Comparison of ENCODE assay signal across 1 cellular context in the genomic region with DNA sequence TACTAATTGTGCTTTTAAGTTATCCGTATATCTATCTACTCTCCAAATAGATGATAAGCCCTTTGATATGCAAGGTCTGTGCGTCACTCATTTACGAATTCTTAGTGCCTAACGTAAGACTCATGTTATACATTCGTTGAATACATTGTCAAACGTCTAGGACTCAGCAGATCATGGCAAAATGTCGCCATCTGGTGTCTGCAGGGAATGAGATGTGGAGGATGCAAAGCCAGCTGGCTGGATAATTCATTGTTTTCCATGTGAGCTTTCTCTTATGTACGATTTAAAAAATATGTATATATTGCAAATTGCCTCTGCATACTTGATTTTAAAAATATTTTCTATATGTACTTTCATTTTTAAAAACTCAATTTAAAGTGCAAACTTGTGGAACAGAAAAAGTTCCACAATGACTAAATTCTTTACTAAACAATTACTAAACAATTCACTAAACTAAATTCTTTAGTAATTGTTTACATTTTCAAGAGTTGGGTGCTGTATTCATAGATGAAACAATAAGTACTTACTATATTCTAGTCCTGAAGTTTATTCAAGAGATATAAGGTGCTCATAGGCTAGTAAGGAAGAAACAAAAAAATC.
TF ChIP-seq lines count a peak whose summit lies in the region.

No MANE protein-coding gene starts in this region.

TF ChIP-seq in K562, 482 proteins besides CTCF, POLR2A, EP300 and RAD21:
- TF ChIP-seq, protein P1, sequence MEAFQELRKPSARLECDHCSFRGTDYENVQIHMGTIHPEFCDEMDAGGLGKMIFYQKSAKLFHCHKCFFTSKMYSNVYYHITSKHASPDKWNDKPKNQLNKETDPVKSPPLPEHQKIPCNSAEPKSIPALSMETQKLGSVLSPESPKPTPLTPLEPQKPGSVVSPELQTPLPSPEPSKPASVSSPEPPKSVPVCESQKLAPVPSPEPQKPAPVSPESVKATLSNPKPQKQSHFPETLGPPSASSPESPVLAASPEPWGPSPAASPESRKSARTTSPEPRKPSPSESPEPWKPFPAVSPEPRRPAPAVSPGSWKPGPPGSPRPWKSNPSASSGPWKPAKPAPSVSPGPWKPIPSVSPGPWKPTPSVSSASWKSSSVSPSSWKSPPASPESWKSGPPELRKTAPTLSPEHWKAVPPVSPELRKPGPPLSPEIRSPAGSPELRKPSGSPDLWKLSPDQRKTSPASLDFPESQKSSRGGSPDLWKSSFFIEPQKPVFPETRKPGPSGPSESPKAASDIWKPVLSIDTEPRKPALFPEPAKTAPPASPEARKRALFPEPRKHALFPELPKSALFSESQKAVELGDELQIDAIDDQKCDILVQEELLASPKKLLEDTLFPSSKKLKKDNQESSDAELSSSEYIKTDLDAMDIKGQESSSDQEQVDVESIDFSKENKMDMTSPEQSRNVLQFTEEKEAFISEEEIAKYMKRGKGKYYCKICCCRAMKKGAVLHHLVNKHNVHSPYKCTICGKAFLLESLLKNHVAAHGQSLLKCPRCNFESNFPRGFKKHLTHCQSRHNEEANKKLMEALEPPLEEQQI (IDR thresholded peaks at IDR 0.05), result no peak
- TF ChIP-seq ARID2 (IDR thresholded peaks at IDR 0.05), result 0 out of 2 replicates have a peak, but pooled peaks have one; percentile 53
- TF ChIP-seq, protein P2, sequence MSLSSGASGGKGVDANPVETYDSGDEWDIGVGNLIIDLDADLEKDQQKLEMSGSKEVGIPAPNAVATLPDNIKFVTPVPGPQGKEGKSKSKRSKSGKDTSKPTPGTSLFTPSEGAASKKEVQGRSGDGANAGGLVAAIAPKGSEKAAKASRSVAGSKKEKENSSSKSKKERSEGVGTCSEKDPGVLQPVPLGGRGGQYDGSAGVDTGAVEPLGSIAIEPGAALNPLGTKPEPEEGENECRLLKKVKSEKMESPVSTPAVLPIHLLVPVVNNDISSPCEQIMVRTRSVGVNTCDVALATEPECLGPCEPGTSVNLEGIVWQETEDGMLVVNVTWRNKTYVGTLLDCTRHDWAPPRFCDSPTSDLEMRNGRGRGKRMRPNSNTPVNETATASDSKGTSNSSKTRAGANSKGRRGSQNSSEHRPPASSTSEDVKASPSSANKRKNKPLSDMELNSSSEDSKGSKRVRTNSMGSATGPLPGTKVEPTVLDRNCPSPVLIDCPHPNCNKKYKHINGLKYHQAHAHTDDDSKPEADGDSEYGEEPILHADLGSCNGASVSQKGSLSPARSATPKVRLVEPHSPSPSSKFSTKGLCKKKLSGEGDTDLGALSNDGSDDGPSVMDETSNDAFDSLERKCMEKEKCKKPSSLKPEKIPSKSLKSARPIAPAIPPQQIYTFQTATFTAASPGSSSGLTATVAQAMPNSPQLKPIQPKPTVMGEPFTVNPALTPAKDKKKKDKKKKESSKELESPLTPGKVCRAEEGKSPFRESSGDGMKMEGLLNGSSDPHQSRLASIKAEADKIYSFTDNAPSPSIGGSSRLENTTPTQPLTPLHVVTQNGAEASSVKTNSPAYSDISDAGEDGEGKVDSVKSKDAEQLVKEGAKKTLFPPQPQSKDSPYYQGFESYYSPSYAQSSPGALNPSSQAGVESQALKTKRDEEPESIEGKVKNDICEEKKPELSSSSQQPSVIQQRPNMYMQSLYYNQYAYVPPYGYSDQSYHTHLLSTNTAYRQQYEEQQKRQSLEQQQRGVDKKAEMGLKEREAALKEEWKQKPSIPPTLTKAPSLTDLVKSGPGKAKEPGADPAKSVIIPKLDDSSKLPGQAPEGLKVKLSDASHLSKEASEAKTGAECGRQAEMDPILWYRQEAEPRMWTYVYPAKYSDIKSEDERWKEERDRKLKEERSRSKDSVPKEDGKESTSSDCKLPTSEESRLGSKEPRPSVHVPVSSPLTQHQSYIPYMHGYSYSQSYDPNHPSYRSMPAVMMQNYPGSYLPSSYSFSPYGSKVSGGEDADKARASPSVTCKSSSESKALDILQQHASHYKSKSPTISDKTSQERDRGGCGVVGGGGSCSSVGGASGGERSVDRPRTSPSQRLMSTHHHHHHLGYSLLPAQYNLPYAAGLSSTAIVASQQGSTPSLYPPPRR (CRISPR knock-in tag; IDR thresholded peaks at IDR 0.05; ENCODE audit: borderline replicate concordance), result no peak
- TF ChIP-seq SMC3 (conservative IDR thresholded peaks at IDR 0.05; ENCODE audit: insufficient read depth, low read depth, low read length), result peak; percentile 74
- no peak for TF ChIP-seq POLR2AphosphoS5 (IDR thresholded peaks at IDR 0.05; ENCODE audit: control insufficient read depth, insufficient read depth, low read depth, low read length)
- TF ChIP-seq CHD4 (IDR thresholded peaks at IDR 0.05; ENCODE audit: insufficient read depth, insufficient replicate concordance, low read depth, low read length, poor library complexity, severe bottlenecking), result no peak
- TF ChIP-seq, protein P3, sequence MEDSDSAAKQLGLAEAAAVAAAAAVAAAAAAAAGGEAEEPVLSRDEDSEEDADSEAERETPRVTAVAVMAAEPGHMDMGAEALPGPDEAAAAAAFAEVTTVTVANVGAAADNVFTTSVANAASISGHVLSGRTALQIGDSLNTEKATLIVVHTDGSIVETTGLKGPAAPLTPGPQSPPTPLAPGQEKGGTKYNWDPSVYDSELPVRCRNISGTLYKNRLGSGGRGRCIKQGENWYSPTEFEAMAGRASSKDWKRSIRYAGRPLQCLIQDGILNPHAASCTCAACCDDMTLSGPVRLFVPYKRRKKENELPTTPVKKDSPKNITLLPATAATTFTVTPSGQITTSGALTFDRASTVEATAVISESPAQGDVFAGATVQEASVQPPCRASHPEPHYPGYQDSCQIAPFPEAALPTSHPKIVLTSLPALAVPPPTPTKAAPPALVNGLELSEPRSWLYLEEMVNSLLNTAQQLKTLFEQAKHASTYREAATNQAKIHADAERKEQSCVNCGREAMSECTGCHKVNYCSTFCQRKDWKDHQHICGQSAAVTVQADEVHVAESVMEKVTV (CRISPR knock-in tag; IDR thresholded peaks at IDR 0.05), result peak; percentile 63
